In the genomic region with DNA sequence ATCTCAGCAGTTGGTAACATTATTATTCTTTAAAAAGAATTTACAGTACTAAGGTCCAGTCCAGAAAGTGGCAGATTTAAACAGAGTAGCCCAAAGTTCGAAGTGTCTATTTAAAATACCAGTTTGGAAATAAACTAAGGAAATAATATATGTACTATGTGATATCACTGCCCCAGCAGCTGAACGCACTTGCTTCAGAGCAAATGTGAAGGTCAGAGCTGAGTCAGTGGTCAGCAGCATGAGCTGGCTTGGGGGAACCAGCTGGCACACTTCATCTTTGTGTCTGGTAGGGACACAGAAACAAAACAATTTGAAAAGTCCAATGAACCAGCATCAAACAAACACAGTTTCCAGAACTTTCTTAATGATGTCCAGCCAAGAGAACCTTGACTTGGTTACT, we compare ENCODE assay signal across 1 cellular context.
TF ChIP-seq lines count a peak whose summit lies in the region.

No MANE protein-coding gene starts in this region.

TF ChIP-seq in HepG2, 621 proteins besides CTCF, POLR2A, EP300 and RAD21 (continues in another document):
- TF ChIP-seq, protein P1, sequence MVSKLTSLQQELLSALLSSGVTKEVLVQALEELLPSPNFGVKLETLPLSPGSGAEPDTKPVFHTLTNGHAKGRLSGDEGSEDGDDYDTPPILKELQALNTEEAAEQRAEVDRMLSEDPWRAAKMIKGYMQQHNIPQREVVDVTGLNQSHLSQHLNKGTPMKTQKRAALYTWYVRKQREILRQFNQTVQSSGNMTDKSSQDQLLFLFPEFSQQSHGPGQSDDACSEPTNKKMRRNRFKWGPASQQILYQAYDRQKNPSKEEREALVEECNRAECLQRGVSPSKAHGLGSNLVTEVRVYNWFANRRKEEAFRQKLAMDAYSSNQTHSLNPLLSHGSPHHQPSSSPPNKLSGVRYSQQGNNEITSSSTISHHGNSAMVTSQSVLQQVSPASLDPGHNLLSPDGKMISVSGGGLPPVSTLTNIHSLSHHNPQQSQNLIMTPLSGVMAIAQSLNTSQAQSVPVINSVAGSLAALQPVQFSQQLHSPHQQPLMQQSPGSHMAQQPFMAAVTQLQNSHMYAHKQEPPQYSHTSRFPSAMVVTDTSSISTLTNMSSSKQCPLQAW (CRISPR knock-in tag; IDR thresholded peaks at IDR 0.05) = no peak
- TF ChIP-seq ZFAT (CRISPR knock-in tag; conservative IDR thresholded peaks at IDR 0.05) (no peak), ZNF598 (CRISPR knock-in tag; IDR thresholded peaks at IDR 0.05; ENCODE audit: borderline replicate concordance) (no peak), ZFP1 (CRISPR knock-in tag; IDR thresholded peaks at IDR 0.05) (no peak), ZSCAN12 (CRISPR knock-in tag; IDR thresholded peaks at IDR 0.05) (no peak), PHF20 (CRISPR knock-in tag; IDR thresholded peaks at IDR 0.05) (no peak), NFYB (CRISPR knock-in tag; IDR thresholded peaks at IDR 0.05) (no peak), ZBTB38 (CRISPR knock-in tag; IDR thresholded peaks at IDR 0.05) (no peak), TAF15 (IDR thresholded peaks at IDR 0.05; ENCODE audit: low read depth, low read length, poor library complexity, severe bottlenecking) (no peak), ZNF383 (CRISPR knock-in tag; IDR thresholded peaks at IDR 0.05; ENCODE audit: borderline replicate concordance) (no peak), NCOA1 (CRISPR knock-in tag; IDR thresholded peaks at IDR 0.05) (no peak), PCBP2 (optimal IDR thresholded peaks at IDR 0.05; ENCODE audit: low read depth, low read length, poor library complexity, severe bottlenecking) (no peak), MIER3 (CRISPR knock-in tag; IDR thresholded peaks at IDR 0.05; ENCODE audit: borderline replicate concordance) (no peak), SMAD3 (CRISPR knock-in tag; IDR thresholded peaks at IDR 0.05) (no peak), TARDBP (CRISPR knock-in tag; IDR thresholded peaks at IDR 0.05) (no peak), ZBTB21 (CRISPR knock-in tag; IDR thresholded peaks at IDR 0.05) (no peak), ZNF703 (CRISPR knock-in tag; IDR thresholded peaks at IDR 0.05; ENCODE audit: borderline replicate concordance) (no peak), ZNF558 (CRISPR knock-in tag; IDR thresholded peaks at IDR 0.05; ENCODE audit: borderline replicate concordance) (no peak), ETV6 (CRISPR knock-in tag; conservative IDR thresholded peaks at IDR 0.05) (no peak), ZBTB8A (CRISPR knock-in tag; IDR thresholded peaks at IDR 0.05; ENCODE audit: borderline replicate concordance, low read depth) (no peak), SRSF1 (optimal IDR thresholded peaks at IDR 0.05; ENCODE audit: low read depth, low read length) (no peak), ZNF530 (CRISPR knock-in tag; IDR thresholded peaks at IDR 0.05; ENCODE audit: low read depth) (no peak), PHF8 (CRISPR knock-in tag; IDR thresholded peaks at IDR 0.05) (no peak), YY1 (IDR thresholded peaks at IDR 0.05; ENCODE audit: insufficient read depth, insufficient replicate concordance, low read depth, low read length) (no peak), ONECUT2 (CRISPR knock-in tag; IDR thresholded peaks at IDR 0.05) (no peak), ZNF124 (CRISPR knock-in tag; IDR thresholded peaks at IDR 0.05) (no peak), SALL1 (CRISPR knock-in tag; IDR thresholded peaks at IDR 0.05) (peak; percentile 54), EEA1 (CRISPR knock-in tag; IDR thresholded peaks at IDR 0.05; ENCODE audit: borderline replicate concordance) (no peak), SOX5 (CRISPR knock-in tag; IDR thresholded peaks at IDR 0.05; ENCODE audit: borderline replicate concordance) (no peak), PPARG (CRISPR knock-in tag; conservative IDR thresholded peaks at IDR 0.05) (peak; percentile 51; the same call in 1 of the 2 replicates), ZMAT3 (CRISPR knock-in tag; conservative IDR thresholded peaks at IDR 0.05) (no peak), XBP1 (CRISPR knock-in tag; IDR thresholded peaks at IDR 0.05) (no peak), ZNF782 (CRISPR knock-in tag; IDR thresholded peaks at IDR 0.05; ENCODE audit: borderline replicate concordance) (no peak)
- TF ChIP-seq, protein P2, sequence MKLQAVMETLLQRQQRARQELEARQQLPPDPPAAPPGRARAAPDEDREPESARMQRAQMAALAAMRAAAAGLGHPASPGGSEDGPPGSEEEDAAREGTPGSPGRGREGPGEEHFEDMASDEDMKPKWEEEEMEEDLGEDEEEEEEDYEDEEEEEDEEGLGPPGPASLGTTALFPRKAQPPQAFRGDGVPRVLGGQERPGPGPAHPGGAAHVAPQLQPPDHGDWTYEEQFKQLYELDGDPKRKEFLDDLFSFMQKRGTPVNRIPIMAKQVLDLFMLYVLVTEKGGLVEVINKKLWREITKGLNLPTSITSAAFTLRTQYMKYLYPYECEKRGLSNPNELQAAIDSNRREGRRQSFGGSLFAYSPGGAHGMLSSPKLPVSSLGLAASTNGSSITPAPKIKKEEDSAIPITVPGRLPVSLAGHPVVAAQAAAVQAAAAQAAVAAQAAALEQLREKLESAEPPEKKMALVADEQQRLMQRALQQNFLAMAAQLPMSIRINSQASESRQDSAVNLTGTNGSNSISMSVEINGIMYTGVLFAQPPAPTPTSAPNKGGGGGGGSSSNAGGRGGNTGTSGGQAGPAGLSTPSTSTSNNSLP (IDR thresholded peaks at IDR 0.05; ENCODE audit: low read depth, low read length) = peak; percentile 64
- TF ChIP-seq, protein P3, sequence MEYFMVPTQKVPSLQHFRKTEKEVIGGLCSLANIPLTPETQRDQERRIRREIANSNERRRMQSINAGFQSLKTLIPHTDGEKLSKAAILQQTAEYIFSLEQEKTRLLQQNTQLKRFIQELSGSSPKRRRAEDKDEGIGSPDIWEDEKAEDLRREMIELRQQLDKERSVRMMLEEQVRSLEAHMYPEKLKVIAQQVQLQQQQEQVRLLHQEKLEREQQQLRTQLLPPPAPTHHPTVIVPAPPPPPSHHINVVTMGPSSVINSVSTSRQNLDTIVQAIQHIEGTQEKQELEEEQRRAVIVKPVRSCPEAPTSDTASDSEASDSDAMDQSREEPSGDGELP (IDR thresholded peaks at IDR 0.05; ENCODE audit: borderline replicate concordance, low read depth) = peak; percentile 42; the same call in 1 of the 2 replicates
- TF ChIP-seq, protein P4, sequence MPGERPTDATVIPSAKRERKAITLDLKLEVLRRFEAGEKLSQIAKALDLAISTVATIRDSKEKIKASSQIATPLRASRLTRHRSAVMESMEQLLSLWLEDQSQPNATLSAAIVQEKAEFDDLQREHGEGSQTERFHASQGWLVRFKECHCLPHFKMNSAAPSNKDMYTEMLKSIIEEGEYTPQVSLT (CRISPR knock-in tag; IDR thresholded peaks at IDR 0.05; ENCODE audit: borderline replicate concordance, low read depth) = no peak
- TF ChIP-seq, protein P5, sequence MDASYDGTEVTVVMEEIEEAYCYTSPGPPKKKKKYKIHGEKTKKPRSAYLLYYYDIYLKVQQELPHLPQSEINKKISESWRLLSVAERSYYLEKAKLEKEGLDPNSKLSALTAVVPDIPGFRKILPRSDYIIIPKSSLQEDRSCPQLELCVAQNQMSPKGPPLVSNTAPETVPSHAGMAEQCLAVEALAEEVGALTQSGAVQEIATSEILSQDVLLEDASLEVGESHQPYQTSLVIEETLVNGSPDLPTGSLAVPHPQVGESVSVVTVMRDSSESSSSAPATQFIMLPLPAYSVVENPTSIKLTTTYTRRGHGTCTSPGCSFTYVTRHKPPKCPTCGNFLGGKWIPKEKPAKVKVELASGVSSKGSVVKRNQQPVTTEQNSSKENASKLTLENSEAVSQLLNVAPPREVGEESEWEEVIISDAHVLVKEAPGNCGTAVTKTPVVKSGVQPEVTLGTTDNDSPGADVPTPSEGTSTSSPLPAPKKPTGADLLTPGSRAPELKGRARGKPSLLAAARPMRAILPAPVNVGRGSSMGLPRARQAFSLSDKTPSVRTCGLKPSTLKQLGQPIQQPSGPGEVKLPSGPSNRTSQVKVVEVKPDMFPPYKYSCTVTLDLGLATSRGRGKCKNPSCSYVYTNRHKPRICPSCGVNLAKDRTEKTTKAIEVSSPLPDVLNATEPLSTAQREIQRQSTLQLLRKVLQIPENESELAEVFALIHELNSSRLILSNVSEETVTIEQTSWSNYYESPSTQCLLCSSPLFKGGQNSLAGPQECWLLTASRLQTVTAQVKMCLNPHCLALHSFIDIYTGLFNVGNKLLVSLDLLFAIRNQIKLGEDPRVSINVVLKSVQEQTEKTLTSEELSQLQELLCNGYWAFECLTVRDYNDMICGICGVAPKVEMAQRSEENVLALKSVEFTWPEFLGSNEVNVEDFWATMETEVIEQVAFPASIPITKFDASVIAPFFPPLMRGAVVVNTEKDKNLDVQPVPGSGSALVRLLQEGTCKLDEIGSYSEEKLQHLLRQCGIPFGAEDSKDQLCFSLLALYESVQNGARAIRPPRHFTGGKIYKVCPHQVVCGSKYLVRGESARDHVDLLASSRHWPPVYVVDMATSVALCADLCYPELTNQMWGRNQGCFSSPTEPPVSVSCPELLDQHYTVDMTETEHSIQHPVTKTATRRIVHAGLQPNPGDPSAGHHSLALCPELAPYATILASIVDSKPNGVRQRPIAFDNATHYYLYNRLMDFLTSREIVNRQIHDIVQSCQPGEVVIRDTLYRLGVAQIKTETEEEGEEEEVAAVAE (CRISPR knock-in tag; IDR thresholded peaks at IDR 0.05; ENCODE audit: borderline replicate concordance) = no peak
- TF ChIP-seq, protein P6, sequence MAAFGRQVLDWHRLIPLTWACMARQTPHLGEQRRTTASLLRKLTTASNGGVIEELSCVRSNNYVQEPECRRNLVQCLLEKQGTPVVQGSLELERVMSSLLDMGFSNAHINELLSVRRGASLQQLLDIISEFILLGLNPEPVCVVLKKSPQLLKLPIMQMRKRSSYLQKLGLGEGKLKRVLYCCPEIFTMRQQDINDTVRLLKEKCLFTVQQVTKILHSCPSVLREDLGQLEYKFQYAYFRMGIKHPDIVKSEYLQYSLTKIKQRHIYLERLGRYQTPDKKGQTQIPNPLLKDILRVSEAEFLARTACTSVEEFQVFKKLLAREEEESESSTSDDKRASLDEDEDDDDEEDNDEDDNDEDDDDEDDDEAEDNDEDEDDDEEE (CRISPR knock-in tag; IDR thresholded peaks at IDR 0.05) = no peak
- TF ChIP-seq, protein P7, sequence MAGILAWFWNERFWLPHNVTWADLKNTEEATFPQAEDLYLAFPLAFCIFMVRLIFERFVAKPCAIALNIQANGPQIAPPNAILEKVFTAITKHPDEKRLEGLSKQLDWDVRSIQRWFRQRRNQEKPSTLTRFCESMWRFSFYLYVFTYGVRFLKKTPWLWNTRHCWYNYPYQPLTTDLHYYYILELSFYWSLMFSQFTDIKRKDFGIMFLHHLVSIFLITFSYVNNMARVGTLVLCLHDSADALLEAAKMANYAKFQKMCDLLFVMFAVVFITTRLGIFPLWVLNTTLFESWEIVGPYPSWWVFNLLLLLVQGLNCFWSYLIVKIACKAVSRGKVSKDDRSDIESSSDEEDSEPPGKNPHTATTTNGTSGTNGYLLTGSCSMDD (CRISPR knock-in tag; IDR thresholded peaks at IDR 0.05) = no peak
- TF ChIP-seq, protein P8, sequence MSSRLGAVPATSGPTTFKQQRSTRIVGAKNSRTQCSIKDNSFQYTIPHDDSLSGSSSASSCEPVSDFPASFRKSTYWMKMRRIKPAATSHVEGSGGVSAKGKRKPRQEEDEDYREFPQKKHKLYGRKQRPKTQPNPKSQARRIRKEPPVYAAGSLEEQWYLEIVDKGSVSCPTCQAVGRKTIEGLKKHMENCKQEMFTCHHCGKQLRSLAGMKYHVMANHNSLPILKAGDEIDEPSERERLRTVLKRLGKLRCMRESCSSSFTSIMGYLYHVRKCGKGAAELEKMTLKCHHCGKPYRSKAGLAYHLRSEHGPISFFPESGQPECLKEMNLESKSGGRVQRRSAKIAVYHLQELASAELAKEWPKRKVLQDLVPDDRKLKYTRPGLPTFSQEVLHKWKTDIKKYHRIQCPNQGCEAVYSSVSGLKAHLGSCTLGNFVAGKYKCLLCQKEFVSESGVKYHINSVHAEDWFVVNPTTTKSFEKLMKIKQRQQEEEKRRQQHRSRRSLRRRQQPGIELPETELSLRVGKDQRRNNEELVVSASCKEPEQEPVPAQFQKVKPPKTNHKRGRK (CRISPR knock-in tag; IDR thresholded peaks at IDR 0.05) = no peak
- TF ChIP-seq, protein P9, sequence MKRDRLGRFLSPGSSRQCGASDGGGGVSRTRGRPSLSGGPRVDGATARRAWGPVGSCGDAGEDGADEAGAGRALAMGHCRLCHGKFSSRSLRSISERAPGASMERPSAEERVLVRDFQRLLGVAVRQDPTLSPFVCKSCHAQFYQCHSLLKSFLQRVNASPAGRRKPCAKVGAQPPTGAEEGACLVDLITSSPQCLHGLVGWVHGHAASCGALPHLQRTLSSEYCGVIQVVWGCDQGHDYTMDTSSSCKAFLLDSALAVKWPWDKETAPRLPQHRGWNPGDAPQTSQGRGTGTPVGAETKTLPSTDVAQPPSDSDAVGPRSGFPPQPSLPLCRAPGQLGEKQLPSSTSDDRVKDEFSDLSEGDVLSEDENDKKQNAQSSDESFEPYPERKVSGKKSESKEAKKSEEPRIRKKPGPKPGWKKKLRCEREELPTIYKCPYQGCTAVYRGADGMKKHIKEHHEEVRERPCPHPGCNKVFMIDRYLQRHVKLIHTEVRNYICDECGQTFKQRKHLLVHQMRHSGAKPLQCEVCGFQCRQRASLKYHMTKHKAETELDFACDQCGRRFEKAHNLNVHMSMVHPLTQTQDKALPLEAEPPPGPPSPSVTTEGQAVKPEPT (CRISPR knock-in tag; IDR thresholded peaks at IDR 0.05; ENCODE audit: low read depth) = no peak
- TF ChIP-seq, protein P10, sequence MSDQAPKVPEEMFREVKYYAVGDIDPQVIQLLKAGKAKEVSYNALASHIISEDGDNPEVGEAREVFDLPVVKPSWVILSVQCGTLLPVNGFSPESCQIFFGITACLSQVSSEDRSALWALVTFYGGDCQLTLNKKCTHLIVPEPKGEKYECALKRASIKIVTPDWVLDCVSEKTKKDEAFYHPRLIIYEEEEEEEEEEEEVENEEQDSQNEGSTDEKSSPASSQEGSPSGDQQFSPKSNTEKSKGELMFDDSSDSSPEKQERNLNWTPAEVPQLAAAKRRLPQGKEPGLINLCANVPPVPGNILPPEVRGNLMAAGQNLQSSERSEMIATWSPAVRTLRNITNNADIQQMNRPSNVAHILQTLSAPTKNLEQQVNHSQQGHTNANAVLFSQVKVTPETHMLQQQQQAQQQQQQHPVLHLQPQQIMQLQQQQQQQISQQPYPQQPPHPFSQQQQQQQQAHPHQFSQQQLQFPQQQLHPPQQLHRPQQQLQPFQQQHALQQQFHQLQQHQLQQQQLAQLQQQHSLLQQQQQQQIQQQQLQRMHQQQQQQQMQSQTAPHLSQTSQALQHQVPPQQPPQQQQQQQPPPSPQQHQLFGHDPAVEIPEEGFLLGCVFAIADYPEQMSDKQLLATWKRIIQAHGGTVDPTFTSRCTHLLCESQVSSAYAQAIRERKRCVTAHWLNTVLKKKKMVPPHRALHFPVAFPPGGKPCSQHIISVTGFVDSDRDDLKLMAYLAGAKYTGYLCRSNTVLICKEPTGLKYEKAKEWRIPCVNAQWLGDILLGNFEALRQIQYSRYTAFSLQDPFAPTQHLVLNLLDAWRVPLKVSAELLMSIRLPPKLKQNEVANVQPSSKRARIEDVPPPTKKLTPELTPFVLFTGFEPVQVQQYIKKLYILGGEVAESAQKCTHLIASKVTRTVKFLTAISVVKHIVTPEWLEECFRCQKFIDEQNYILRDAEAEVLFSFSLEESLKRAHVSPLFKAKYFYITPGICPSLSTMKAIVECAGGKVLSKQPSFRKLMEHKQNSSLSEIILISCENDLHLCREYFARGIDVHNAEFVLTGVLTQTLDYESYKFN (CRISPR knock-in tag; conservative IDR thresholded peaks at IDR 0.05) = peak; percentile 42; the same call in 1 of the 2 replicates
- TF ChIP-seq, protein P11, sequence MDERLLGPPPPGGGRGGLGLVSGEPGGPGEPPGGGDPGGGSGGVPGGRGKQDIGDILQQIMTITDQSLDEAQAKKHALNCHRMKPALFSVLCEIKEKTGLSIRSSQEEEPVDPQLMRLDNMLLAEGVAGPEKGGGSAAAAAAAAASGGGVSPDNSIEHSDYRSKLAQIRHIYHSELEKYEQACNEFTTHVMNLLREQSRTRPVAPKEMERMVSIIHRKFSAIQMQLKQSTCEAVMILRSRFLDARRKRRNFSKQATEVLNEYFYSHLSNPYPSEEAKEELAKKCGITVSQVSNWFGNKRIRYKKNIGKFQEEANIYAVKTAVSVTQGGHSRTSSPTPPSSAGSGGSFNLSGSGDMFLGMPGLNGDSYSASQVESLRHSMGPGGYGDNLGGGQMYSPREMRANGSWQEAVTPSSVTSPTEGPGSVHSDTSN (CRISPR knock-in tag; IDR thresholded peaks at IDR 0.05) = no peak
